1 cellular context compared by ENCODE assay signal in the genomic region with DNA sequence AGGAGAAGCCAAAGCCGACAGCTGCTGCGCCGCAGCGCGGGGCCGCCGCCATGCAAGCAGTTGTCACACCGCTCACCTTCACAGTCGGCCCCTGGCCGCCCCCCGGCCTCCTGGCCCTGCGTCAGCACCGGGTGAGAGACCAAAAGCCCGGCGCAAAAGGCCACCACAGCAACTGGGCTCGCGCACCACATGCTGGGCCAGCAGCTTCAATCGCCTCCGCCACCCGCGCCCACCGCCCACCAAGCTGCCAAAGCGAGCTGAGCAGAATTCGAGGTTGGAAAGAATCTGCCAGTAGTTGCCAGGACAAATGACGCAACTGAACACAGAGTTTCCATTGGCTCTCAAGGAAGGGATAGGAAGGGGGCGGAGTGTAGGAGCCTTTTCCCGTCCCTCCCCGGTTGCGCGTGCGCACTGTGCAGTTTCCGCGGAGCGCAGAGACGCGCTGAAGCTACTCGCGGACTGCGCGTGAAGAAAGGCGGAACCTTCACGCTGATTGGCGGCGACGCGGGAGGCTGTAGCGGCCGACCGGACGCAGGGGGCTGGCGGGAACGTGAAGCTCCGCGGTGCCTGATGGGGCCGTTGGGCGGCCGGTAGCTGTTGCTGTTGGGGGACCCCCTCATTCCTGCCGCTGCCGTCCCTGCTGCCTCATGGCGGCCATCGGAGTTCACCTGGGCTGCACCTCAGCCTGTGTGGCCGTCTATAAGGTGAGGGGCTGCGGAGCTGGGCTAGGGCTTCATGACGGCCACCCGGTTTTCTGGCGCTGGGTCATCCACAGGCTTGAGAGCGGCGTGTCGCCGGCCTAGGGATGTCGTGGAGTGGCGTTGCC.
TF ChIP-seq lines count a peak whose summit lies in the region.

A gene (minus strand): TSS at position 282 of the 826 bp plus-strand sequence. CDS start 91 bp downstream, at position 191.
A gene with protein sequence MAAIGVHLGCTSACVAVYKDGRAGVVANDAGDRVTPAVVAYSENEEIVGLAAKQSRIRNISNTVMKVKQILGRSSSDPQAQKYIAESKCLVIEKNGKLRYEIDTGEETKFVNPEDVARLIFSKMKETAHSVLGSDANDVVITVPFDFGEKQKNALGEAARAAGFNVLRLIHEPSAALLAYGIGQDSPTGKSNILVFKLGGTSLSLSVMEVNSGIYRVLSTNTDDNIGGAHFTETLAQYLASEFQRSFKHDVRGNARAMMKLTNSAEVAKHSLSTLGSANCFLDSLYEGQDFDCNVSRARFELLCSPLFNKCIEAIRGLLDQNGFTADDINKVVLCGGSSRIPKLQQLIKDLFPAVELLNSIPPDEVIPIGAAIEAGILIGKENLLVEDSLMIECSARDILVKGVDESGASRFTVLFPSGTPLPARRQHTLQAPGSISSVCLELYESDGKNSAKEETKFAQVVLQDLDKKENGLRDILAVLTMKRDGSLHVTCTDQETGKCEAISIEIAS (plus strand): TSS at position 551 of the 826 bp plus-strand sequence. CDS start 97 bp downstream, at position 648.
A gene with protein sequence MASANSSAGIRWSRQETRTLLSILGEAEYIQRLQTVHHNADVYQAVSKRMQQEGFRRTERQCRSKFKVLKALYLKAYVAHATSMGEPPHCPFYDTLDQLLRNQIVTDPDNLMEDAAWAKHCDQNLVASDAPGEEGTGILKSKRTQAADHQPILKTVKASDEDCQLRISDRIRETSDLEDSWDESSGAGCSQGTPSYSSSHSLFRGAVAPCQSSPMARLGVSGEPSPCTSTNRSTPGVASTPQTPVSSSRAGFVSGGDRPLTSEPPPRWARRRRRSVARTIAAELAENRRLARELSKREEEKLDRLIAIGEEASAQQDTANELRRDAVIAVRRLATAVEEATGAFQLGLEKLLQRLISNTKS (plus strand): TSS at position 551 of the 826 bp plus-strand sequence. CDS start 3,979 bp downstream, outside the sequence.

TF ChIP-seq in HepG2, 621 proteins besides CTCF, POLR2A, EP300 and RAD21 (continues in another document):
- TF ChIP-seq ZMYM3 (CRISPR knock-in tag; IDR thresholded peaks at IDR 0.05): no peak
- peak; percentile 87 for TF ChIP-seq ZFY (CRISPR knock-in tag; IDR thresholded peaks at IDR 0.05)
- TF ChIP-seq ZNF567 (CRISPR knock-in tag; IDR thresholded peaks at IDR 0.05; ENCODE audit: borderline replicate concordance): 0 out of 2 replicates have a peak, but pooled peaks have one; percentile 81
- peak; percentile 68; the same call in 1 of the 2 replicates for TF ChIP-seq ZIK1 (CRISPR knock-in tag; IDR thresholded peaks at IDR 0.05; ENCODE audit: borderline replicate concordance, low read depth)
- TF ChIP-seq ZSCAN20 (CRISPR knock-in tag; IDR thresholded peaks at IDR 0.05; ENCODE audit: borderline replicate concordance): peak; percentile 16; the same call in 1 of the 2 replicates
- no peak for TF ChIP-seq CHCHD3 (CRISPR knock-in tag; IDR thresholded peaks at IDR 0.05)
- TF ChIP-seq HNRNPL (IDR thresholded peaks at IDR 0.05; ENCODE audit: low read depth, low read length): peak; percentile 78
- peak; percentile 69; the same call in 1 of the 2 replicates for TF ChIP-seq KLF12 (CRISPR knock-in tag; IDR thresholded peaks at IDR 0.05; ENCODE audit: borderline replicate concordance)
- no peak for TF ChIP-seq ZNF75D (CRISPR knock-in tag; IDR thresholded peaks at IDR 0.05; ENCODE audit: borderline replicate concordance)
- TF ChIP-seq, protein P1, sequence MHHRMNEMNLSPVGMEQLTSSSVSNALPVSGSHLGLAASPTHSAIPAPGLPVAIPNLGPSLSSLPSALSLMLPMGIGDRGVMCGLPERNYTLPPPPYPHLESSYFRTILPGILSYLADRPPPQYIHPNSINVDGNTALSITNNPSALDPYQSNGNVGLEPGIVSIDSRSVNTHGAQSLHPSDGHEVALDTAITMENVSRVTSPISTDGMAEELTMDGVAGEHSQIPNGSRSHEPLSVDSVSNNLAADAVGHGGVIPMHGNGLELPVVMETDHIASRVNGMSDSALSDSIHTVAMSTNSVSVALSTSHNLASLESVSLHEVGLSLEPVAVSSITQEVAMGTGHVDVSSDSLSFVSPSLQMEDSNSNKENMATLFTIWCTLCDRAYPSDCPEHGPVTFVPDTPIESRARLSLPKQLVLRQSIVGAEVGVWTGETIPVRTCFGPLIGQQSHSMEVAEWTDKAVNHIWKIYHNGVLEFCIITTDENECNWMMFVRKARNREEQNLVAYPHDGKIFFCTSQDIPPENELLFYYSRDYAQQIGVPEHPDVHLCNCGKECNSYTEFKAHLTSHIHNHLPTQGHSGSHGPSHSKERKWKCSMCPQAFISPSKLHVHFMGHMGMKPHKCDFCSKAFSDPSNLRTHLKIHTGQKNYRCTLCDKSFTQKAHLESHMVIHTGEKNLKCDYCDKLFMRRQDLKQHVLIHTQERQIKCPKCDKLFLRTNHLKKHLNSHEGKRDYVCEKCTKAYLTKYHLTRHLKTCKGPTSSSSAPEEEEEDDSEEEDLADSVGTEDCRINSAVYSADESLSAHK (CRISPR knock-in tag; IDR thresholded peaks at IDR 0.05; ENCODE audit: borderline replicate concordance): no peak
- 0 out of 2 replicates have a peak, but pooled peaks have one; percentile 33 for TF ChIP-seq ZNF136 (CRISPR knock-in tag; IDR thresholded peaks at IDR 0.05; ENCODE audit: low read depth)
- peak; percentile 100 for TF ChIP-seq RFXANK (CRISPR knock-in tag; IDR thresholded peaks at IDR 0.05)
- TF ChIP-seq RFXAP (CRISPR knock-in tag; IDR thresholded peaks at IDR 0.05; ENCODE audit: borderline replicate concordance): peak; percentile 100
- TF ChIP-seq, protein P2, sequence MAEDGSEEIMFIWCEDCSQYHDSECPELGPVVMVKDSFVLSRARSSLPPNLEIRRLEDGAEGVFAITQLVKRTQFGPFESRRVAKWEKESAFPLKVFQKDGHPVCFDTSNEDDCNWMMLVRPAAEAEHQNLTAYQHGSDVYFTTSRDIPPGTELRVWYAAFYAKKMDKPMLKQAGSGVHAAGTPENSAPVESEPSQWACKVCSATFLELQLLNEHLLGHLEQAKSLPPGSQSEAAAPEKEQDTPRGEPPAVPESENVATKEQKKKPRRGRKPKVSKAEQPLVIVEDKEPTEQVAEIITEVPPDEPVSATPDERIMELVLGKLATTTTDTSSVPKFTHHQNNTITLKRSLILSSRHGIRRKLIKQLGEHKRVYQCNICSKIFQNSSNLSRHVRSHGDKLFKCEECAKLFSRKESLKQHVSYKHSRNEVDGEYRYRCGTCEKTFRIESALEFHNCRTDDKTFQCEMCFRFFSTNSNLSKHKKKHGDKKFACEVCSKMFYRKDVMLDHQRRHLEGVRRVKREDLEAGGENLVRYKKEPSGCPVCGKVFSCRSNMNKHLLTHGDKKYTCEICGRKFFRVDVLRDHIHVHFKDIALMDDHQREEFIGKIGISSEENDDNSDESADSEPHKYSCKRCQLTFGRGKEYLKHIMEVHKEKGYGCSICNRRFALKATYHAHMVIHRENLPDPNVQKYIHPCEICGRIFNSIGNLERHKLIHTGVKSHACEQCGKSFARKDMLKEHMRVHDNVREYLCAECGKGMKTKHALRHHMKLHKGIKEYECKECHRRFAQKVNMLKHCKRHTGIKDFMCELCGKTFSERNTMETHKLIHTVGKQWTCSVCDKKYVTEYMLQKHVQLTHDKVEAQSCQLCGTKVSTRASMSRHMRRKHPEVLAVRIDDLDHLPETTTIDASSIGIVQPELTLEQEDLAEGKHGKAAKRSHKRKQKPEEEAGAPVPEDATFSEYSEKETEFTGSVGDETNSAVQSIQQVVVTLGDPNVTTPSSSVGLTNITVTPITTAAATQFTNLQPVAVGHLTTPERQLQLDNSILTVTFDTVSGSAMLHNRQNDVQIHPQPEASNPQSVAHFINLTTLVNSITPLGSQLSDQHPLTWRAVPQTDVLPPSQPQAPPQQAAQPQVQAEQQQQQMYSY (CRISPR knock-in tag; IDR thresholded peaks at IDR 0.05): peak; percentile 71
- TF ChIP-seq PAX8 (CRISPR knock-in tag; IDR thresholded peaks at IDR 0.05; ENCODE audit: borderline replicate concordance): no peak; the same call in 1 of the 2 replicates
- peak; percentile 91 for TF ChIP-seq NFYB (CRISPR knock-in tag; IDR thresholded peaks at IDR 0.05)
- TF ChIP-seq, protein P3, sequence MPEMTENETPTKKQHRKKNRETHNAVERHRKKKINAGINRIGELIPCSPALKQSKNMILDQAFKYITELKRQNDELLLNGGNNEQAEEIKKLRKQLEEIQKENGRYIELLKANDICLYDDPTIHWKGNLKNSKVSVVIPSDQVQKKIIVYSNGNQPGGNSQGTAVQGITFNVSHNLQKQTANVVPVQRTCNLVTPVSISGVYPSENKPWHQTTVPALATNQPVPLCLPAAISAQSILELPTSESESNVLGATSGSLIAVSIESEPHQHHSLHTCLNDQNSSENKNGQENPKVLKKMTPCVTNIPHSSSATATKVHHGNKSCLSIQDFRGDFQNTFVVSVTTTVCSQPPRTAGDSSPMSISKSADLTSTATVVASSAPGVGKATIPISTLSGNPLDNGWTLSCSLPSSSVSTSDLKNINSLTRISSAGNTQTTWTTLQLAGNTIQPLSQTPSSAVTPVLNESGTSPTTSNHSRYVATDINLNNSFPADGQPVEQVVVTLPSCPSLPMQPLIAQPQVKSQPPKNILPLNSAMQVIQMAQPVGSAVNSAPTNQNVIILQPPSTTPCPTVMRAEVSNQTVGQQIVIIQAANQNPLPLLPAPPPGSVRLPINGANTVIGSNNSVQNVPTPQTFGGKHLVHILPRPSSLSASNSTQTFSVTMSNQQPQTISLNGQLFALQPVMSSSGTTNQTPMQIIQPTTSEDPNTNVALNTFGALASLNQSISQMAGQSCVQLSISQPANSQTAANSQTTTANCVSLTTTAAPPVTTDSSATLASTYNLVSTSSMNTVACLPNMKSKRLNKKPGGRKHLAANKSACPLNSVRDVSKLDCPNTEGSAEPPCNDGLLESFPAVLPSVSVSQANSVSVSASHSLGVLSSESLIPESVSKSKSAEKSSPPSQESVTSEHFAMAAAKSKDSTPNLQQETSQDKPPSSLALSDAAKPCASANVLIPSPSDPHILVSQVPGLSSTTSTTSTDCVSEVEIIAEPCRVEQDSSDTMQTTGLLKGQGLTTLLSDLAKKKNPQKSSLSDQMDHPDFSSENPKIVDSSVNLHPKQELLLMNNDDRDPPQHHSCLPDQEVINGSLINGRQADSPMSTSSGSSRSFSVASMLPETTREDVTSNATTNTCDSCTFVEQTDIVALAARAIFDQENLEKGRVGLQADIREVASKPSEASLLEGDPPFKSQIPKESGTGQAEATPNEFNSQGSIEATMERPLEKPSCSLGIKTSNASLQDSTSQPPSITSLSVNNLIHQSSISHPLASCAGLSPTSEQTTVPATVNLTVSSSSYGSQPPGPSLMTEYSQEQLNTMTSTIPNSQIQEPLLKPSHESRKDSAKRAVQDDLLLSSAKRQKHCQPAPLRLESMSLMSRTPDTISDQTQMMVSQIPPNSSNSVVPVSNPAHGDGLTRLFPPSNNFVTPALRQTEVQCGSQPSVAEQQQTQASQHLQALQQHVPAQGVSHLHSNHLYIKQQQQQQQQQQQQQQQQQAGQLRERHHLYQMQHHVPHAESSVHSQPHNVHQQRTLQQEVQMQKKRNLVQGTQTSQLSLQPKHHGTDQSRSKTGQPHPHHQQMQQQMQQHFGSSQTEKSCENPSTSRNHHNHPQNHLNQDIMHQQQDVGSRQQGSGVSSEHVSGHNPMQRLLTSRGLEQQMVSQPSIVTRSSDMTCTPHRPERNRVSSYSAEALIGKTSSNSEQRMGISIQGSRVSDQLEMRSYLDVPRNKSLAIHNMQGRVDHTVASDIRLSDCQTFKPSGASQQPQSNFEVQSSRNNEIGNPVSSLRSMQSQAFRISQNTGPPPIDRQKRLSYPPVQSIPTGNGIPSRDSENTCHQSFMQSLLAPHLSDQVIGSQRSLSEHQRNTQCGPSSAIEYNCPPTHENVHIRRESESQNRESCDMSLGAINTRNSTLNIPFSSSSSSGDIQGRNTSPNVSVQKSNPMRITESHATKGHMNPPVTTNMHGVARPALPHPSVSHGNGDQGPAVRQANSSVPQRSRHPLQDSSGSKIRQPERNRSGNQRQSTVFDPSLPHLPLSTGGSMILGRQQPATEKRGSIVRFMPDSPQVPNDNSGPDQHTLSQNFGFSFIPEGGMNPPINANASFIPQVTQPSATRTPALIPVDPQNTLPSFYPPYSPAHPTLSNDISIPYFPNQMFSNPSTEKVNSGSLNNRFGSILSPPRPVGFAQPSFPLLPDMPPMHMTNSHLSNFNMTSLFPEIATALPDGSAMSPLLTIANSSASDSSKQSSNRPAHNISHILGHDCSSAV (CRISPR knock-in tag; IDR thresholded peaks at IDR 0.05; ENCODE audit: borderline replicate concordance): no peak
- TF ChIP-seq RFX5 (IDR thresholded peaks at IDR 0.05; ENCODE audit: low read depth, low read length): peak; percentile 100
- peak; percentile 36; the same call in 1 of the 2 replicates for TF ChIP-seq HNRNPUL1 (IDR thresholded peaks at IDR 0.05; ENCODE audit: low read depth, low read length)
- TF ChIP-seq RAD51 (IDR thresholded peaks at IDR 0.05; ENCODE audit: borderline replicate concordance): no peak
- peak; percentile 85 for TF ChIP-seq CHD2 (IDR thresholded peaks at IDR 0.05; ENCODE audit: low read depth, low read length)
- TF ChIP-seq IRF2 (CRISPR knock-in tag; IDR thresholded peaks at IDR 0.05): peak; percentile 60; the same call in 1 of the 2 replicates
- TF ChIP-seq, protein P4, sequence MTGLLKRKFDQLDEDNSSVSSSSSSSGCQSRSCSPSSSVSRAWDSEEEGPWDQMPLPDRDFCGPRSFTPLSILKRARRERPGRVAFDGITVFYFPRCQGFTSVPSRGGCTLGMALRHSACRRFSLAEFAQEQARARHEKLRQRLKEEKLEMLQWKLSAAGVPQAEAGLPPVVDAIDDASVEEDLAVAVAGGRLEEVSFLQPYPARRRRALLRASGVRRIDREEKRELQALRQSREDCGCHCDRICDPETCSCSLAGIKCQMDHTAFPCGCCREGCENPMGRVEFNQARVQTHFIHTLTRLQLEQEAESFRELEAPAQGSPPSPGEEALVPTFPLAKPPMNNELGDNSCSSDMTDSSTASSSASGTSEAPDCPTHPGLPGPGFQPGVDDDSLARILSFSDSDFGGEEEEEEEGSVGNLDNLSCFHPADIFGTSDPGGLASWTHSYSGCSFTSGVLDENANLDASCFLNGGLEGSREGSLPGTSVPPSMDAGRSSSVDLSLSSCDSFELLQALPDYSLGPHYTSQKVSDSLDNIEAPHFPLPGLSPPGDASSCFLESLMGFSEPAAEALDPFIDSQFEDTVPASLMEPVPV (CRISPR knock-in tag; IDR thresholded peaks at IDR 0.05): 0 out of 2 replicates have a peak, but pooled peaks have one; percentile 6
- TF ChIP-seq BHLHE40 (IDR thresholded peaks at IDR 0.05; ENCODE audit: low read length): peak; percentile 90
- TF ChIP-seq, protein P5, sequence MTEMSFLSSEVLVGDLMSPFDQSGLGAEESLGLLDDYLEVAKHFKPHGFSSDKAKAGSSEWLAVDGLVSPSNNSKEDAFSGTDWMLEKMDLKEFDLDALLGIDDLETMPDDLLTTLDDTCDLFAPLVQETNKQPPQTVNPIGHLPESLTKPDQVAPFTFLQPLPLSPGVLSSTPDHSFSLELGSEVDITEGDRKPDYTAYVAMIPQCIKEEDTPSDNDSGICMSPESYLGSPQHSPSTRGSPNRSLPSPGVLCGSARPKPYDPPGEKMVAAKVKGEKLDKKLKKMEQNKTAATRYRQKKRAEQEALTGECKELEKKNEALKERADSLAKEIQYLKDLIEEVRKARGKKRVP (CRISPR knock-in tag; IDR thresholded peaks at IDR 0.05): peak in 1 of 2 experiments; percentile 73; a peak in 2 of 4 replicates
- peak; percentile 77; the same call in 1 of the 2 replicates for TF ChIP-seq ZNF225 (CRISPR knock-in tag; IDR thresholded peaks at IDR 0.05)
- peak; percentile 73 for TF ChIP-seq ZNF350 (CRISPR knock-in tag; IDR thresholded peaks at IDR 0.05; ENCODE audit: borderline replicate concordance, low read depth)
- peak; percentile 17 for TF ChIP-seq SKI (IDR thresholded peaks at IDR 0.05; ENCODE audit: partially characterized antibody)
- TF ChIP-seq BORCS8-MEF2B (CRISPR knock-in tag; IDR thresholded peaks at IDR 0.05): peak; percentile 59
- TF ChIP-seq PHF8 (CRISPR knock-in tag; IDR thresholded peaks at IDR 0.05): peak; percentile 93
- TF ChIP-seq ZFP82 (CRISPR knock-in tag; IDR thresholded peaks at IDR 0.05; ENCODE audit: borderline replicate concordance): 0 out of 2 replicates have a peak, but pooled peaks have one; percentile 37
- TF ChIP-seq ZNF10 (CRISPR knock-in tag; IDR thresholded peaks at IDR 0.05; ENCODE audit: borderline replicate concordance, low read depth): no peak
- peak; percentile 79 for TF ChIP-seq ZFX (CRISPR knock-in tag; IDR thresholded peaks at IDR 0.05; ENCODE audit: low read depth)
- TF ChIP-seq ISL2 (CRISPR knock-in tag; IDR thresholded peaks at IDR 0.05): peak; percentile 22; the same call in 1 of the 2 replicates
